Comparison of ENCODE assay signal across 8 cellular contexts in genomic region chrX:153494541-153495361, GRCh38. TPM values are rescaled to one million over a fixed set of nuclear protein-coding genes. Genes with fewer than 3 reads are reported as not detected.
DNase-seq lines count a peak whose midpoint lies in the region; ATAC-seq and TF ChIP-seq lines count a peak whose summit lies in the region.

Gene BGN, plus strand, starts transcription at chrX:153494980. Its CDS starts 9,652 bp downstream, at chrX:153504632.

- peak within 1 kb of the TSS in 3 of 4 donors; percentile 38 to 64 (median 52) for H3K27ac ChIP-seq in esophagus squamous epithelium
- H3K27ac ChIP-seq in muscle layer of duodenum (ENCODE audit: low read length), result no peak within 1 kb of the TSS

- peak in 2 of 6 experiments; percentile 18 to 23 for TF ChIP-seq CTCF in esophagus squamous epithelium (IDR thresholded peaks at IDR 0.05)

- H3K4me3 ChIP-seq in esophagus squamous epithelium (peak within 1 kb of the TSS in 3 of 4 donors; percentile 26 to 57 (median 30)), muscle layer of duodenum (ENCODE audit: low read depth in 1 of 2, low read length in 2 of 2) (peak within 1 kb of the TSS; percentile 21 to 43)

- peaks cover 0 to 13% (median 0%) of the 10 kb centered on the region in 4 donors for H3K27me3 ChIP-seq in esophagus squamous epithelium
- no peaks in the 10 kb centered on the region for H3K27me3 ChIP-seq in muscle layer of duodenum (ENCODE audit: low read depth, low read length)

- H3K9me3 ChIP-seq in esophagus squamous epithelium, result no peaks in the 10 kb centered on the region
- no peaks in the 10 kb centered on the region for H3K9me3 ChIP-seq in muscle layer of duodenum (ENCODE audit: control insufficient read depth in 1 of 2, low read length in 2 of 2)

- peaks cover 0 to 50% (median 6%) of the 10 kb centered on the region in 3 donors for H3K4me1 ChIP-seq in esophagus squamous epithelium
- H3K4me1 ChIP-seq in muscle layer of duodenum (ENCODE audit: control insufficient read depth in 1 of 2, insufficient read depth in 2 of 2, low read length in 2 of 2), result no peaks in the 10 kb centered on the region

- 10 to 41% methylated on average over 10 to 11 of the region's 41 CpGs for WGBS in esophagus squamous epithelium, 2 donors

- DNase-seq in COLO829 (ENCODE audit: low spot score) (peak; percentile 7), NCI-H226 (peak; percentile 6), esophagus squamous epithelium (lab: John Stamatoyannopoulos, UW) (no peak), NCI-H2081 treated with DMSO at 0.1 percent for 48 hours (lab: John Stamatoyannopoulos, UW) (no peak)

- ATAC-seq in GM18909 (IDR thresholded peaks at IDR 0.05; ENCODE audit: poor library complexity, unreplicated experiment) (no peak), HG03378 (IDR thresholded peaks at IDR 0.05; ENCODE audit: unreplicated experiment) (no peak), GM19395 (IDR thresholded peaks at IDR 0.05; ENCODE audit: unreplicated experiment) (no peak)

- no peaks in the 10 kb centered on the region for H3K36me3 ChIP-seq in esophagus squamous epithelium
- H3K36me3 ChIP-seq in muscle layer of duodenum (ENCODE audit: control insufficient read depth in 1 of 2, insufficient read depth in 2 of 2, low read length in 2 of 2), result no peaks in the 10 kb centered on the region

- TF ChIP-seq POLR2A in esophagus squamous epithelium (IDR thresholded peaks at IDR 0.05), result no peak

- intact Hi-C loops in esophagus squamous epithelium (cut with DNase I), result no loop called here

RNA-seq across cellular contexts. Expression of gene BGN, which starts in this region (rescaled TPM):
- total RNA-seq in esophagus squamous epithelium, result 10 to 100 TPM in 3 of 4 donors, 1 to 10 TPM in 1; 6.7 to 26.7 (median 15.7) TPM

Comparison
In these comparisons a context has a peak if more than half of its experiments do, and no peak if none do; other contexts are left out.
1. DNase-seq: peak in COLO829 (single experiment) and NCI-H226 (single experiment); none in esophagus squamous epithelium (single experiment) and NCI-H2081 treated with DMSO at 0.1 percent for 48 hours (single experiment).